Comparison of ENCODE assay signal across 13 cellular contexts in genomic region chr13:106143930-106144709, GRCh38.
DNase-seq lines count a peak whose midpoint lies in the region; ATAC-seq and TF ChIP-seq lines count a peak whose summit lies in the region.
"Had no signal": no experiment of that assay in that cellular context is flagged by ENCODE, and none has a peak within 500 bp of the region (broad histone marks: within the 10 kb centered on the region; RNA-seq: fewer than 3 reads in every experiment).

No MANE protein-coding gene starts in this region.

- ATAC-seq in HG02623 (IDR thresholded peaks at IDR 0.05; ENCODE audit: unreplicated experiment), result no peak
- ATAC-seq in HG02885 (IDR thresholded peaks at IDR 0.05; ENCODE audit: poor library complexity, unreplicated experiment), result no peak
- ATAC-seq in T-helper 17 cell, result no peak

- H3K36me3 ChIP-seq in adrenal gland (replicated peaks in 1 of 2), result no peaks in the 10 kb centered on the region

- H3K9me3 ChIP-seq in T-helper 17 cell (ENCODE audit: control insufficient read depth, low read length, poor library complexity, severe bottlenecking), result no peaks in the 10 kb centered on the region
- no peaks in the 10 kb centered on the region for H3K9me3 ChIP-seq in adrenal gland (replicated peaks in 1 of 3)

- H3K4me3 ChIP-seq in adrenal gland, result no peak overlapping the region
- H3K4me3 ChIP-seq: SK-N-MC had no signal

- no peak for TF ChIP-seq CTCF in 22Rv1 (IDR thresholded peaks at IDR 0.05)
- no peak for TF ChIP-seq CTCF in adrenal gland (IDR thresholded peaks at IDR 0.05)

- peak; percentile 39; the same call in 1 of the 2 replicates for TF ChIP-seq EP300 in Ishikawa (IDR thresholded peaks at IDR 0.05; ENCODE audit: borderline replicate concordance)

- TF ChIP-seq POLR2A in adrenal gland (IDR thresholded peaks at IDR 0.05), result no peak

- H3K27ac Mint-ChIP-seq in T-helper 17 cell, result no peak overlapping the region
- H3K27ac Mint-ChIP-seq: activated naive CD8-positive, alpha-beta T cell had no signal

- 43 to 56% (median 52%) methylated on average over 2 of the region's 2 CpGs for WGBS in adrenal gland, 4 donors

- intact Hi-C loops in adrenal gland (cut with DNase I), result no loop called here

- H3K27me3 Mint-ChIP-seq in T-helper 17 cell, result peaks cover 6% of the 10 kb centered on the region

- no peaks in the 10 kb centered on the region for H3K27me3 ChIP-seq in adrenal gland

- no peaks in the 10 kb centered on the region for H3K36me3 Mint-ChIP-seq in T-helper 17 cell (ENCODE audit: low read depth)
- H3K36me3 Mint-ChIP-seq: activated naive CD8-positive, alpha-beta T cell had no signal

- peak; percentile 15 for DNase-seq in OCI-M1 (lab: John Stamatoyannopoulos, UW)
- peak; percentile 27 for DNase-seq in iPS-NIHi11 (ENCODE audit: low spot score)
- no peak for DNase-seq in T-helper 17 cell
- DNase-seq in adrenal gland, result no peak
- DNase-seq: activated CD4-positive, alpha-beta T cell treated with anti-CD3 and anti-CD28 coated beads, Interleukin-2, amount 50 U/mL, for 48 hours; midbrain; NCI-H524 had no signal

- no peak for TF ChIP-seq RAD21 in Ishikawa (IDR thresholded peaks at IDR 0.05; ENCODE audit: low read depth)

- no peak overlapping the region for H3K4me3 Mint-ChIP-seq in T-helper 17 cell
- H3K4me3 Mint-ChIP-seq: activated naive CD8-positive, alpha-beta T cell had no signal

- no peaks in the 10 kb centered on the region for H3K4me1 Mint-ChIP-seq in T-helper 17 cell

- no peaks in the 10 kb centered on the region for H3K4me1 ChIP-seq in adrenal gland (replicated peaks in 1 of 2)

- peak overlapping the region; percentile 66 for H3K27ac ChIP-seq in 22Rv1
- H3K27ac ChIP-seq in adrenal gland, result no peak overlapping the region
- H3K27ac ChIP-seq: SK-N-MC had no signal

TF ChIP-seq in Ishikawa, 13 proteins besides CTCF, POLR2A, EP300 and RAD21:
- peak; percentile 78 for TF ChIP-seq FOXM1 (IDR thresholded peaks at IDR 0.05; ENCODE audit: borderline replicate concordance, low read depth)
- TF ChIP-seq NFIC (IDR thresholded peaks at IDR 0.05), result peak; percentile 11; the same call in 1 of the 2 replicates
- no peak for TF ChIP-seq TAF1 (IDR thresholded peaks at IDR 0.05; ENCODE audit: low read depth)
- TF ChIP-seq EGR1 (IDR thresholded peaks at IDR 0.05), result no peak
- peak; percentile 58 for TF ChIP-seq TEAD4 (IDR thresholded peaks at IDR 0.05)
- no peak for TF ChIP-seq ZBTB7A (IDR thresholded peaks at IDR 0.05; ENCODE audit: low read depth)
- TF ChIP-seq TCF12 (IDR thresholded peaks at IDR 0.05; ENCODE audit: low read depth), result peak; percentile 53; the same call in 1 of the 2 replicates
- TF ChIP-seq MAX (IDR thresholded peaks at IDR 0.05), result no peak
TF ChIP-seq in Ishikawa: peak in this region for 4.

Comparison
In these comparisons a context has a peak if more than half of its experiments do, and no peak if none do; other contexts are left out.
1. DNase-seq: peak in OCI-M1 (single experiment) and iPS-NIHi11 (single experiment); none in T-helper 17 cell (0 of 3) and adrenal gland (0 of 7).